ENCODE assay signal across 35 cellular contexts in genomic region chr7:67843615-67844014, GRCh38.
"Had no signal": no experiment of that assay in that cellular context is flagged by ENCODE, and none has a peak within 500 bp of the region (broad histone marks: within the 10 kb centered on the region; RNA-seq: fewer than 3 reads in every experiment).

No MANE protein-coding gene starts in this region.

- H3K27me3 Mint-ChIP-seq: activated B cell treated with CpG ODN at 0.5 μM for 24 hours; activated CD4-positive, alpha-beta memory T cell treated with anti-CD3 and anti-CD28 coated beads for 36 hours; activated CD4-positive, alpha-beta T cell treated with anti-CD3 and anti-CD28 coated beads, Interleukin-2, amount 10 ng/mL, durations not matched to agents 24 days and 14 days; activated CD8-positive, alpha-beta T cell treated with anti-CD3 and anti-CD28 coated beads for 36 hours; activated naive CD8-positive, alpha-beta T cell treated with anti-CD3 and anti-CD28 coated beads for 36 hours; activated T-helper 17 cell treated with anti-CD3 and anti-CD28 coated beads, Interleukin-2, amount 50 U/mL, for 72 hours had no signal

- H3K36me3 Mint-ChIP-seq: activated CD4-positive, alpha-beta memory T cell treated with anti-CD3 and anti-CD28 coated beads for 36 hours; activated naive CD8-positive, alpha-beta T cell treated with anti-CD3 and anti-CD28 coated beads for 36 hours had no signal

- H3K9me3 ChIP-seq: adrenal gland, breast epithelium had no signal

- H3K27me3 ChIP-seq: adrenal gland, body of pancreas, brain microvascular endothelial cell, breast epithelium had no signal

- H3K27ac ChIP-seq: adrenal gland, body of pancreas, brain microvascular endothelial cell, breast epithelium, VCaP had no signal

- H3K36me3 ChIP-seq: adrenal gland, brain microvascular endothelial cell, breast epithelium had no signal

- H3K4me1 ChIP-seq: adrenal gland, body of pancreas, breast epithelium had no signal

- H3K4me3 ChIP-seq: adrenal gland, body of pancreas, breast epithelium had no signal

- DNase-seq: activated B cell treated with CpG ODN at 0.5 μM for 24 hours; activated CD4-positive, alpha-beta memory T cell treated with anti-CD3 and anti-CD28 coated beads for 36 hours; activated CD4-positive, alpha-beta T cell treated with anti-CD3 and anti-CD28 coated beads for 4 hours; activated CD4-positive, alpha-beta T cell treated with anti-CD3 and anti-CD28 coated beads, Interleukin-2, amount 10 ng/mL, durations not matched to agents 24 days and 14 days; activated CD4-positive, alpha-beta T cell treated with anti-CD3 and anti-CD28 coated beads, Interleukin-2, amount 50 U/mL, for 1 hour; activated CD4-positive, alpha-beta T cell treated with anti-CD3 and anti-CD28 coated beads, Interleukin-2, amount 50 U/mL, for 4 hours; activated CD4-positive, CD25-positive, alpha-beta regulatory T cell treated with anti-CD3 and anti-CD28 coated beads, Interleukin-2, amount 50 U/mL, for 72 hours; activated CD8-positive, alpha-beta memory T cell treated with anti-CD3 and anti-CD28 coated beads, Interleukin-2, amount 50 U/mL, for 4 hours; activated CD8-positive, alpha-beta T cell treated with anti-CD3 and anti-CD28 coated beads for 36 hours; activated effector memory CD4-positive, alpha-beta T cell treated with anti-CD3 and anti-CD28 coated beads, Interleukin-2, amount 50 U/mL, for 16 hours; activated gamma-delta T cell treated with Interleukin-2 at 50 U/mL for 16 hours; activated naive CD4-positive, alpha-beta T cell; activated naive CD4-positive, alpha-beta T cell treated with anti-CD3 and anti-CD28 coated beads for 36 hours; activated naive CD4-positive, alpha-beta T cell treated with anti-CD3 and anti-CD28 coated beads, Interleukin-2, amount 50 U/mL, for 16 hours; activated naive CD8-positive, alpha-beta T cell treated with anti-CD3 and anti-CD28 coated beads for 36 hours; activated T-cell treated with anti-CD3 and anti-CD28 coated beads for 4 hours; activated T-cell treated with anti-CD3 and anti-CD28 coated beads, Interleukin-2, amount 50 U/mL, for 1 hour; activated T-cell treated with anti-CD3 and anti-CD28 coated beads, Interleukin-2, amount 50 U/mL, for 4 hours; activated T-cell treated with anti-CD3 and anti-CD28 coated beads, Interleukin-2, amount 50 U/mL, for 72 hours; adrenal gland; amniotic stem cell; aorta; body of pancreas; brain microvascular endothelial cell; central memory CD4-positive, alpha-beta T cell; T-helper 1 cell; T-helper 2 cell; T-helper 9 cell had no signal

- H3K4me3 Mint-ChIP-seq: activated B cell treated with CpG ODN at 0.5 μM for 24 hours; activated CD4-positive, alpha-beta memory T cell treated with anti-CD3 and anti-CD28 coated beads for 36 hours; activated CD4-positive, alpha-beta T cell treated with anti-CD3 and anti-CD28 coated beads, Interleukin-2, amount 10 ng/mL, durations not matched to agents 24 days and 14 days; activated CD8-positive, alpha-beta T cell treated with anti-CD3 and anti-CD28 coated beads for 36 hours; activated naive CD4-positive, alpha-beta T cell treated with anti-CD3 and anti-CD28 coated beads for 36 hours; activated naive CD8-positive, alpha-beta T cell treated with anti-CD3 and anti-CD28 coated beads for 36 hours; activated T-cell treated with anti-CD3 and anti-CD28 coated beads, Interleukin-2, amount 50 U/mL, for 4 hours; activated T-cell treated with anti-CD3 and anti-CD28 coated beads, Interleukin-2, amount 50 U/mL, for 72 hours; activated T-helper 1 cell treated with anti-CD3 and anti-CD28 coated beads, Interleukin-12 subunit alpha, Interleukin-12 subunit beta, Interleukin-2, Interleukin-4 antibody, amounts not matched to agents 30 ng/mL and 10 ng/mL and 1 ng/mL, durations not matched to agents 14 hours and 24 hours and 36 hours; activated T-helper 17 cell treated with anti-CD3 and anti-CD28 coated beads, Interleukin-2, amount 50 U/mL, for 72 hours; T-helper 1 cell treated with Interleukin-12 subunit alpha and Interleukin-12 subunit beta and Interleukin-4 antibody, amounts not matched to agents 30 μg/mL and 1 μg/mL, for 36 hours; T-helper 2 cell treated with Interferon-gamma antibody and Interleukin-4, amounts not matched to agents 5 μg/mL and 100 μg/mL, for 36 hours had no signal

- H3K27ac Mint-ChIP-seq: activated B cell treated with CpG ODN at 0.5 μM for 24 hours; activated CD4-positive, alpha-beta memory T cell treated with anti-CD3 and anti-CD28 coated beads for 36 hours; activated CD4-positive, alpha-beta T cell treated with anti-CD3 and anti-CD28 coated beads, Interleukin-2, amount 10 ng/mL, durations not matched to agents 24 days and 14 days; activated CD8-positive, alpha-beta T cell treated with anti-CD3 and anti-CD28 coated beads for 36 hours; activated naive CD4-positive, alpha-beta T cell treated with anti-CD3 and anti-CD28 coated beads for 36 hours; activated naive CD4-positive, alpha-beta T cell treated with anti-CD3 and anti-CD28 coated beads, Interleukin-2, amount 50 U/mL, for 72 hours; activated naive CD8-positive, alpha-beta T cell treated with anti-CD3 and anti-CD28 coated beads for 36 hours; activated T-cell treated with anti-CD3 and anti-CD28 coated beads, Interleukin-2, amount 50 U/mL, for 72 hours; activated T-helper 1 cell treated with anti-CD3 and anti-CD28 coated beads, Interleukin-12 subunit alpha, Interleukin-12 subunit beta, Interleukin-2, Interleukin-4 antibody, amounts not matched to agents 30 ng/mL and 10 ng/mL and 1 ng/mL, durations not matched to agents 14 hours and 24 hours and 36 hours; activated T-helper 17 cell treated with anti-CD3 and anti-CD28 coated beads, Interleukin-2, amount 50 U/mL, for 72 hours; T-helper 1 cell treated with Interleukin-12 subunit alpha and Interleukin-12 subunit beta and Interleukin-4 antibody, amounts not matched to agents 30 μg/mL and 1 μg/mL, for 36 hours; T-helper 2 cell treated with Interferon-gamma antibody and Interleukin-4, amounts not matched to agents 5 μg/mL and 100 μg/mL, for 36 hours had no signal

- H3K4me1 Mint-ChIP-seq: activated B cell treated with CpG ODN at 0.5 μM for 24 hours; activated CD4-positive, alpha-beta T cell treated with anti-CD3 and anti-CD28 coated beads, Interleukin-2, amount 10 ng/mL, durations not matched to agents 24 days and 14 days; activated naive CD8-positive, alpha-beta T cell treated with anti-CD3 and anti-CD28 coated beads for 36 hours; activated T-helper 17 cell treated with anti-CD3 and anti-CD28 coated beads, Interleukin-2, amount 50 U/mL, for 72 hours had no signal
